Comparison of ENCODE assay signal across 8 cellular contexts in genomic region chr17:81871387-81872120, GRCh38. TPM values are rescaled to one million over a fixed set of nuclear protein-coding genes. Genes with fewer than 3 reads are reported as not detected.
DNase-seq lines count a peak whose midpoint lies in the region; ATAC-seq and TF ChIP-seq lines count a peak whose summit lies in the region.

No MANE protein-coding gene starts in this region.

- H3K4me1 ChIP-seq in BLaER1 (peaks cover 52% of the 10 kb centered on the region), Panc1 (ENCODE audit: control insufficient read depth, insufficient read depth, low read length) (peaks cover 41% of the 10 kb centered on the region)
- H3K4me1 ChIP-seq in naive thymus-derived CD4-positive, alpha-beta T cell (ENCODE audit: control insufficient read depth in 2 of 2, insufficient read depth in 2 of 2, low read length in 2 of 2) = peaks cover 25 to 28% of the 10 kb centered on the region in 2 donors

- peak overlapping the region; percentile 99 for H3K9ac ChIP-seq in BLaER1

- ATAC-seq in Panc1 = no peak
- peak; percentile 45 for ATAC-seq in naive thymus-derived CD4-positive, alpha-beta T cell
- peak; percentile 22 to 23 for ATAC-seq in stimulated activated naive B cell treated with anti-CD40 and anti-IgM and Interleukin-4, amounts not matched to agents 10 μg/mL and 1 μg/mL and 100 μg/mL, for 72 hours (replicated peaks)

- CTCF ChIA-PET in Panc1 (lab: Charles Lee) = no interaction called here
- CTCF ChIA-PET in naive thymus-derived CD4-positive, alpha-beta T cell (lab: Charles Lee) = no interaction called here

- BruUV-seq in Panc1 (replicated peaks; lab: Mats Ljungman, UMichigan) = no TSS peak

- H3K27me3 Mint-ChIP-seq in naive thymus-derived CD4-positive, alpha-beta T cell = no peaks in the 10 kb centered on the region
- H3K27me3 Mint-ChIP-seq in stimulated activated naive B cell treated with anti-CD40 and anti-IgM and Interleukin-4, amounts not matched to agents 10 μg/mL and 1 μg/mL and 100 μg/mL, for 72 hours = no peaks in the 10 kb centered on the region

- H3K27ac ChIP-seq in BLaER1 (peak overlapping the region; percentile 100), Panc1 (ENCODE audit: low read length) (peak overlapping the region; percentile 97)
- peak overlapping the region; percentile 98 for H3K27ac ChIP-seq in naive thymus-derived CD4-positive, alpha-beta T cell (ENCODE audit: low read depth, low read length)

- H3K27me3 ChIP-seq in BLaER1 (no peaks in the 10 kb centered on the region), Panc1 (ENCODE audit: control insufficient read depth, insufficient read depth, low read length) (no peaks in the 10 kb centered on the region)
- H3K27me3 ChIP-seq in naive thymus-derived CD4-positive, alpha-beta T cell (ENCODE audit: control insufficient read depth in 2 of 2, insufficient read depth in 2 of 2, low read length in 2 of 2) = no peaks in the 10 kb centered on the region

- intact Hi-C loops in Panc1 (cut with micrococcal nuclease; ENCODE audit: unreplicated experiment) = no loop called here
- intact Hi-C loops in naive thymus-derived CD4-positive, alpha-beta T cell (cut with micrococcal nuclease) = loop anchor here (1.0 to 5.0 kb wide), 6 partner anchors 11 to 152 kb away; partner anchors contain the start of genes ALYREF (in 2 of the 2), ANAPC11 (in 2 of the 2), MAFG (in 2 of the 2) and LRRC45 (in 1 of the 2)

- H3K27ac Mint-ChIP-seq in naive thymus-derived CD4-positive, alpha-beta T cell = peak overlapping the region; percentile 88 to 97 (median 95)
- peak overlapping the region; percentile 99 for H3K27ac Mint-ChIP-seq in stimulated activated naive B cell treated with anti-CD40 and anti-IgM and Interleukin-4, amounts not matched to agents 10 μg/mL and 1 μg/mL and 100 μg/mL, for 72 hours

- H3K36me3 ChIP-seq in BLaER1 (peaks cover 34% of the 10 kb centered on the region), Panc1 (ENCODE audit: control insufficient read depth, insufficient read depth, low read length) (peaks cover 9% of the 10 kb centered on the region; the same call in 1 of the 2 replicates)
- H3K36me3 ChIP-seq in naive thymus-derived CD4-positive, alpha-beta T cell (ENCODE audit: control insufficient read depth in 2 of 3, insufficient read depth in 3 of 3, low read length in 3 of 3) = peaks cover 8 to 21% (median 12%) of the 10 kb centered on the region in 3 experiments

- peaks cover 0 to 2% (median 0%) of the 10 kb centered on the region in 11 donors for H3K9me3 Mint-ChIP-seq in naive thymus-derived CD4-positive, alpha-beta T cell
- H3K9me3 Mint-ChIP-seq in stimulated activated naive B cell treated with anti-CD40 and anti-IgM and Interleukin-4, amounts not matched to agents 10 μg/mL and 1 μg/mL and 100 μg/mL, for 72 hours = no peaks in the 10 kb centered on the region

- peak overlapping the region; percentile 88 for H3K4me2 ChIP-seq in BLaER1

- H3K4me3 ChIP-seq in BLaER1 (peak overlapping the region; percentile 94), Panc1 (ENCODE audit: low read depth in 2 of 2, low read length in 2 of 2) (peak overlapping the region; percentile 77 to 86)
- peak overlapping the region; percentile 93 for H3K4me3 ChIP-seq in naive thymus-derived CD4-positive, alpha-beta T cell (ENCODE audit: low read length)

- DNase-seq in GM19240 (ENCODE audit: insufficient read length, low spot score) (peak; percentile 92), HUDEP-2 (lab: John Stamatoyannopoulos, UW; ENCODE audit: unreplicated experiment in 76 of 76) (peak in 73 of 76 experiments; percentile 17 to 95 (median 84)), Panc1 (ENCODE audit: low read depth, low spot score) (no peak), activated T-helper 1 cell treated with Interleukin-2 at 50 U/mL for 16 hours (ENCODE audit: low read depth) (peak; percentile 96), fibroblast of gingiva (ENCODE audit: low read depth) (peak; percentile 91)
- peak; percentile 93 to 99 (median 97) for DNase-seq in naive thymus-derived CD4-positive, alpha-beta T cell
- peak; percentile 92 for DNase-seq in stimulated activated naive B cell treated with anti-CD40 and anti-IgM and Interleukin-4, amounts not matched to agents 10 μg/mL and 1 μg/mL and 100 μg/mL, for 72 hours

- POLR2A ChIA-PET in Panc1 (lab: Charles Lee) = no interaction called here
- POLR2A ChIA-PET in naive thymus-derived CD4-positive, alpha-beta T cell (lab: Charles Lee) = interaction anchor here (0.8 to 4.5 kb wide), 15 partner anchors 9 to 357 kb away, joined by 3 to 62 read pairs (median 6); partner anchors contain the start of genes ALYREF, ANAPC11, MCRIP1 and P4HB

- no peak; the same call in 1 of the 2 replicates for TF ChIP-seq CTCF in Panc1 (IDR thresholded peaks at IDR 0.05)

- peak overlapping the region; percentile 82 to 91 (median 86) for H3K4me3 Mint-ChIP-seq in naive thymus-derived CD4-positive, alpha-beta T cell
- H3K4me3 Mint-ChIP-seq in stimulated activated naive B cell treated with anti-CD40 and anti-IgM and Interleukin-4, amounts not matched to agents 10 μg/mL and 1 μg/mL and 100 μg/mL, for 72 hours = peak overlapping the region; percentile 84 to 89

- H4K20me1 ChIP-seq in BLaER1 = peaks cover 43% of the 10 kb centered on the region

- in situ Hi-C loops in Panc1 (cut with HindIII; ENCODE audit: low pct_unique_long_range_greater_than_20kb, low sequenced_read_pairs) = no loop called here

- H3K4me1 Mint-ChIP-seq in naive thymus-derived CD4-positive, alpha-beta T cell = peaks cover 11 to 43% (median 41%) of the 10 kb centered on the region in 7 donors
- peaks cover 33 to 55% of the 10 kb centered on the region in 2 donors for H3K4me1 Mint-ChIP-seq in stimulated activated naive B cell treated with anti-CD40 and anti-IgM and Interleukin-4, amounts not matched to agents 10 μg/mL and 1 μg/mL and 100 μg/mL, for 72 hours

- peaks cover 0 to 16% (median 0%) of the 10 kb centered on the region in 5 donors for H3K36me3 Mint-ChIP-seq in naive thymus-derived CD4-positive, alpha-beta T cell
- peaks cover 34 to 37% of the 10 kb centered on the region in 2 donors for H3K36me3 Mint-ChIP-seq in stimulated activated naive B cell treated with anti-CD40 and anti-IgM and Interleukin-4, amounts not matched to agents 10 μg/mL and 1 μg/mL and 100 μg/mL, for 72 hours

- H3K9me3 ChIP-seq in BLaER1 (no peaks in the 10 kb centered on the region), Panc1 (ENCODE audit: control insufficient read depth, insufficient read depth, low read depth, low read length) (no peaks in the 10 kb centered on the region)
- no peaks in the 10 kb centered on the region for H3K9me3 ChIP-seq in naive thymus-derived CD4-positive, alpha-beta T cell (ENCODE audit: control insufficient read depth in 2 of 3, low read length in 3 of 3)

RNA-seq across cellular contexts. Expression of gene ARHGDIA, which starts 0.4 kb away (rescaled TPM):
- total RNA-seq in Panc1 (2021; ENCODE audit: unreplicated experiment) = 420 TPM
- polyA plus RNA-seq in Panc1 (2012; ENCODE audit: insufficient read length) = 534 TPM
- 100 to 1,000 TPM; 308 to 671 (median 465) TPM for total RNA-seq in naive thymus-derived CD4-positive, alpha-beta T cell
- polyA plus RNA-seq in naive thymus-derived CD4-positive, alpha-beta T cell = 100 to 1,000 TPM in 1 of 2 donors, 10 to 100 TPM in 1; 66.5 to 140 TPM

RNA-seq across cellular contexts. Expression of gene P4HB, which starts 11.2 kb away (rescaled TPM):
- 759 TPM for total RNA-seq in Panc1 (2021; ENCODE audit: unreplicated experiment)
- 1,541 TPM for polyA plus RNA-seq in Panc1 (2012; ENCODE audit: insufficient read length)
- total RNA-seq in naive thymus-derived CD4-positive, alpha-beta T cell = 100 to 1,000 TPM; 188 to 568 (median 304) TPM
- 100 to 1,000 TPM; 161 to 224 TPM for polyA plus RNA-seq in naive thymus-derived CD4-positive, alpha-beta T cell

RNA-seq across cellular contexts. Expression of gene ALYREF, which starts 19.8 kb away (rescaled TPM):
- 253 TPM for total RNA-seq in Panc1 (2021; ENCODE audit: unreplicated experiment)
- polyA plus RNA-seq in Panc1 (2012; ENCODE audit: insufficient read length) = 263 TPM
- 100 to 1,000 TPM in 1 of 5 experiments, 10 to 100 TPM in 4; 38.3 to 159 (median 83.2) TPM for total RNA-seq in naive thymus-derived CD4-positive, alpha-beta T cell
- polyA plus RNA-seq in naive thymus-derived CD4-positive, alpha-beta T cell = 10 to 100 TPM; 28.5 to 31.5 TPM

RNA-seq across cellular contexts. Expression of gene ANAPC11, which starts 20.0 kb away (rescaled TPM):
- total RNA-seq in Panc1 (2021; ENCODE audit: unreplicated experiment) = 218 TPM
- 339 TPM for polyA plus RNA-seq in Panc1 (2012; ENCODE audit: insufficient read length)
- total RNA-seq in naive thymus-derived CD4-positive, alpha-beta T cell = 100 to 1,000 TPM in 1 of 5 experiments, 10 to 100 TPM in 4; 30.8 to 106 (median 40.5) TPM
- 100 to 1,000 TPM; 245 to 278 TPM for polyA plus RNA-seq in naive thymus-derived CD4-positive, alpha-beta T cell

RNA-seq across cellular contexts. Expression of gene NPB, which starts 30.5 kb away (rescaled TPM):
- total RNA-seq in Panc1 (2021; ENCODE audit: unreplicated experiment) = 3.9 TPM
- 3.3 TPM for polyA plus RNA-seq in Panc1 (2012; ENCODE audit: insufficient read length)
- total RNA-seq in naive thymus-derived CD4-positive, alpha-beta T cell = under 1 TPM in 4 of 5 experiments, not detected in 1; 0.29 to 0.59 (median 0.54) TPM
- polyA plus RNA-seq in naive thymus-derived CD4-positive, alpha-beta T cell = under 1 TPM in 1 of 2 donors, not detected in 1; 0.20 TPM
